Comparison of ENCODE assay signal across 26 cellular contexts in the genomic region with DNA sequence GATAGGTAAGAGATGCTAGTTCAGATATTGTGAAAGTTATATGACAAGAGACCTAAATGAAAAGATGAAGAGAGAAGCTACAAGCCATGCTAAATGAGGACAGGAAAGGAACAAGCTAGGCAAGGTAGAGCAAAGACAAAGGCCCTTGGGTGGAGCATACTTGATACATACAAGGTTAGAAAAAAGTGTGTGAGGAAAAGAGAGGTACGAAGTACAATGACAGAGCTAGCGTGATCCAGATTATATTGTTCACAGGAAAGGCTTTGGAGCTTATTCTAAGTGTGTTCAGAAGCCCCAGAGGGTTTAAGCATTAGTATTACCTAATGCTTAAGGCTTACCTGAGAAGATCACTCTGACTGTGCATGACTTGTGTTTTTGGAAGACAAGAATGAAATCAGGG.
"Had no signal": no experiment of that assay in that cellular context is flagged by ENCODE, and none has a peak within 500 bp of the region (broad histone marks: within the 10 kb centered on the region; RNA-seq: fewer than 3 reads in every experiment).

No MANE protein-coding gene starts in this region.

- DNase-seq: dermis blood vessel endothelial cell; effector memory CD4-positive, alpha-beta T cell; hypothalamus; immature natural killer cell; islet precursor cell; kidney glomerular epithelial cell; naive B cell; right lobe of liver; small intestine; stimulated activated CD4-positive, alpha-beta T cell treated with anti-CD3 and anti-CD28 coated beads, Interleukin-15, amount 100 ng/mL, for 24 hours; stimulated activated CD4-positive, alpha-beta T cell treated with anti-CD3 and anti-CD28 coated beads, Interleukin-2, amount 100 ng/mL, for 48 hours; stimulated activated naive B cell treated with anti-CD40 and anti-IgM and Interleukin-4, amounts not matched to agents 10 μg/mL and 1 μg/mL and 100 μg/mL, for 72 hours; upper lobe of left lung had no signal

- H3K4me2 ChIP-seq: neural progenitor cell had no signal

- H3K27ac ChIP-seq: coronary artery, neural progenitor cell, parathyroid adenoma, right lobe of liver, thoracic aorta, tibial nerve, upper lobe of left lung had no signal

- H3K9me3 ChIP-seq: right lobe of liver, upper lobe of left lung had no signal

- H3K36me3 Mint-ChIP-seq: immature natural killer cell; memory B cell; naive B cell; neural progenitor cell; stimulated activated naive B cell treated with anti-CD40 and anti-IgM and Interleukin-4, amounts not matched to agents 10 μg/mL and 1 μg/mL and 100 μg/mL, for 72 hours had no signal

- H3K4me1 ChIP-seq: neural progenitor cell, parathyroid adenoma, tibial nerve, upper lobe of left lung had no signal

- ATAC-seq: stimulated activated naive B cell treated with anti-CD40 and anti-IgM and Interleukin-4, amounts not matched to agents 10 μg/mL and 1 μg/mL and 100 μg/mL, for 72 hours had no signal

- H3K4me3 ChIP-seq: coronary artery, lung, neural progenitor cell, right lobe of liver, thoracic aorta, tibial nerve, upper lobe of left lung had no signal

- H3K36me3 ChIP-seq: neural progenitor cell, thoracic aorta, tibial nerve, upper lobe of left lung had no signal

- H3K4me3 Mint-ChIP-seq: immature natural killer cell; memory B cell; naive B cell; nephron; neural progenitor cell; stimulated activated naive B cell treated with anti-CD40 and anti-IgM and Interleukin-4, amounts not matched to agents 10 μg/mL and 1 μg/mL and 100 μg/mL, for 72 hours; stimulated activated naive CD8-positive, alpha-beta T cell treated with anti-CD3 and anti-CD28 coated beads, Interleukin-15, Interleukin-2, amounts not matched to agents 100 ng/mL and 50 ng/mL, for 24 hours had no signal

- H3K4me1 Mint-ChIP-seq: immature natural killer cell; memory B cell; naive B cell; nephron; neural progenitor cell; stimulated activated naive B cell treated with anti-CD40 and anti-IgM and Interleukin-4, amounts not matched to agents 10 μg/mL and 1 μg/mL and 100 μg/mL, for 72 hours had no signal

- FAIRE-seq: endothelial cell of umbilical vein, frontal cortex, small intestine, urothelium cell line had no signal

- H3K27me3 Mint-ChIP-seq: memory B cell; naive B cell; progenitor cell of endocrine pancreas; stimulated activated naive B cell treated with anti-CD40 and anti-IgM and Interleukin-4, amounts not matched to agents 10 μg/mL and 1 μg/mL and 100 μg/mL, for 72 hours; stimulated activated naive CD8-positive, alpha-beta T cell treated with anti-CD3 and anti-CD28 coated beads, Interleukin-15, Interleukin-2, amounts not matched to agents 100 ng/mL and 50 ng/mL, for 24 hours had no signal

- H3K27ac Mint-ChIP-seq: immature natural killer cell; memory B cell; naive B cell; nephron; neural progenitor cell; progenitor cell of endocrine pancreas; stimulated activated naive B cell treated with anti-CD40 and anti-IgM and Interleukin-4, amounts not matched to agents 10 μg/mL and 1 μg/mL and 100 μg/mL, for 72 hours; stimulated activated naive CD8-positive, alpha-beta T cell treated with anti-CD3 and anti-CD28 coated beads, Interleukin-15, Interleukin-2, amounts not matched to agents 100 ng/mL and 50 ng/mL, for 24 hours had no signal

- H3K27me3 ChIP-seq: neural progenitor cell, right lobe of liver, tibial nerve, upper lobe of left lung had no signal
